ENCODE assay signal across 7 cellular contexts in the genomic region with DNA sequence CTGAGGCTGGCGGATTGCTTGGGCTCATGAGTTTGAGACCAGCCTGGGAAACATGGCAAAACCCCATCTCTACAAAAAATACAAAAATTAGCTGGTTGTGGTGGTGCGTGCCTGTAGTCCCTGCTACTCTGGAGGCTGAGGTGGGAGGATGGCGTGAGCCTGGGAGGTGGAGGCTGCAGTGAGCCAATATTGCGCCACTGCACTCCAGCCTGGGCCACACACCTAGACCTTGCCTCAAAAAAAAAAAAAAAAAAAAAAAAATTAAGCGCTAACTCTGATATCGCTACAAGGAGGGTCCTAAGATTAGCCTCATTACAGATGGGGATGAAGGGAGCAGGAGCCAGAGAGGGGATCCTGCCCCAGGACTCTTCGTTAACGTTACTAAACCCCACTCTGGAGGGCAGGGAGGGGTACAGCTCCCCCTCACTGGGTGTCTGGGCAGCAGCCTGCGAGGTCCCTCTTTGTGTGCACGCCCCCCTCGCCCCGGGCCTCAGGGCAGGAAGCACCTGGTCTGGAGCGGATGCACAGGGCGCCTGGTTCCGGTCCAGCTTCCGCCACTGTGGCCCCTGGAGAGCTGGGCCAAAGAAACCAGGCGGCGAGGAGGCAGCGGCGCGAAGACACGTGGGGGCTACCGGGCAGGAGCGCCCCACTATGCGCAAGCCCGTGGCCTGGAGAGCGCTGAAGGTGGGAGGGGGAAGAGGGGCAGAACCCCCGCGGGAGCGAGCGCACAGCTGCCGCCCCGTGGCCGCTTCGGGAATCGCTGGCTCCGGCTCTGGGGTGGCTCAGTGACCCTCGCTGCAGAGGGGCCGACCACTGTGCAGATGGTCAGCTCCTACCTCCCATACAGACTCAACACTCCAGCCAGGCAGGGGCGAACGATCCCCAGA. TPM values are rescaled to one million over a fixed set of nuclear protein-coding genes. Genes with fewer than 3 reads are reported as not detected.
DNase-seq lines count a peak whose midpoint lies in the region; ATAC-seq, FAIRE-seq and TF ChIP-seq lines count a peak whose summit lies in the region.

No MANE protein-coding gene starts in this region.

- peak overlapping the region; percentile 74 for H3K4me2 ChIP-seq in MM.1S (ENCODE audit: low read depth, low read length)

- no peak for FAIRE-seq in pancreas (lab: Jason Lieb, UNC)

- TF ChIP-seq CTCF in MM.1S (IDR thresholded peaks at IDR 0.05; ENCODE audit: low read length) (peak; percentile 91), esophagus squamous epithelium (IDR thresholded peaks at IDR 0.05) (peak; percentile 46 to 90 (median 71)), pancreas (IDR thresholded peaks at IDR 0.05) (peak in 3 of 4 donors; percentile 24 to 47 (median 24))

- H3K36me3 ChIP-seq in MM.1S (replicated peaks; ENCODE audit: insufficient read depth, low read length) (no peaks in the 10 kb centered on the region), esophagus squamous epithelium (peaks cover 0 to 36% (median 3%) of the 10 kb centered on the region in 3 donors), pancreas (no peaks in the 10 kb centered on the region)

- DNase-seq in MM.1S (peak; percentile 72), esophagus squamous epithelium (lab: John Stamatoyannopoulos, UW) (peak; percentile 57), pancreas (peak in 2 of 6 donors; percentile 47 to 71), kidney glomerular epithelial cell (lab: John Stamatoyannopoulos, UW) (no peak)
- DNase-seq in activated T-cell treated with anti-CD3 and anti-CD28 coated beads, Interleukin-2, amount 50 U/mL, for 4 hours, result peak; percentile 57

- no peak for TF ChIP-seq POLR2A in esophagus squamous epithelium (IDR thresholded peaks at IDR 0.05)

- intact Hi-C loops in esophagus squamous epithelium (cut with DNase I), result no loop called here
- intact Hi-C loops in pancreas (cut with DNase I), result loop anchor here in 1 of 3 donors (10.0 kb wide), 1 partner anchor 131 kb away; no protein-coding TSS in a partner anchor

- H3K27ac ChIP-seq in MM.1S (ENCODE audit: low read length) (peak overlapping the region; percentile 32; the same call in 1 of the 2 replicates), esophagus squamous epithelium (peak overlapping the region; percentile 65 to 94 (median 89)), pancreas (peak overlapping the region in 2 of 4 donors; percentile 8 to 54)

- H3K4me1 Mint-ChIP-seq in activated T-cell treated with anti-CD3 and anti-CD28 coated beads, Interleukin-2, amount 50 U/mL, for 4 hours (ENCODE audit: low read depth), result peaks cover 35% of the 10 kb centered on the region

- peak overlapping the region; percentile 58 for H3K4me3 ChIP-seq in MM.1S (ENCODE audit: low read length)
- peak overlapping the region; percentile 2 to 55 (median 33) for H3K4me3 ChIP-seq in esophagus squamous epithelium
- peak overlapping the region in 1 of 4 donors; percentile 11 for H3K4me3 ChIP-seq in pancreas

- no peaks in the 10 kb centered on the region for H3K9me2 ChIP-seq in MM.1S (replicated peaks; ENCODE audit: insufficient read depth, low read length)

- peak; percentile 37 for ATAC-seq in GM19043 (IDR thresholded peaks at IDR 0.05; ENCODE audit: low read depth, unreplicated experiment)
- ATAC-seq in activated T-cell treated with anti-CD3 and anti-CD28 coated beads, Interleukin-2, amount 50 U/mL, for 4 hours, result peak; percentile 30 to 53
- peak in 3 of 4 donors; percentile 13 to 39 (median 13) for ATAC-seq in pancreas
- ATAC-seq in GM18520 (IDR thresholded peaks at IDR 0.05; ENCODE audit: unreplicated experiment), result no peak

- peak overlapping the region; percentile 86 for H3K4me3 Mint-ChIP-seq in activated T-cell treated with anti-CD3 and anti-CD28 coated beads, Interleukin-2, amount 50 U/mL, for 4 hours

- H3K9me3 ChIP-seq in MM.1S (replicated peaks; ENCODE audit: insufficient read depth, low read length) (no peaks in the 10 kb centered on the region), esophagus squamous epithelium (no peaks in the 10 kb centered on the region), pancreas (no peaks in the 10 kb centered on the region)

- H2AFZ ChIP-seq in MM.1S (ENCODE audit: low read length), result peak overlapping the region; percentile 76

- H3K27me3 ChIP-seq in MM.1S (replicated peaks; ENCODE audit: insufficient read depth, low read length) (no peaks in the 10 kb centered on the region), esophagus squamous epithelium (no peaks in the 10 kb centered on the region), pancreas (no peaks in the 10 kb centered on the region)

- peaks cover 20% of the 10 kb centered on the region for H3F3A ChIP-seq in MM.1S (ENCODE audit: insufficient read depth, low read length)

- H3K27me3 Mint-ChIP-seq in activated T-cell treated with anti-CD3 and anti-CD28 coated beads, Interleukin-2, amount 50 U/mL, for 4 hours (ENCODE audit: low read depth), result no peaks in the 10 kb centered on the region

- no peaks in the 10 kb centered on the region for H3K9me3 Mint-ChIP-seq in activated T-cell treated with anti-CD3 and anti-CD28 coated beads, Interleukin-2, amount 50 U/mL, for 4 hours

- H3K9ac ChIP-seq in MM.1S (ENCODE audit: low read length), result peak overlapping the region; percentile 50

- H3K4me1 ChIP-seq in MM.1S (ENCODE audit: low read length) (peaks cover 22% of the 10 kb centered on the region), esophagus squamous epithelium (peaks cover 11 to 59% (median 26%) of the 10 kb centered on the region in 3 donors), pancreas (peaks cover 0 to 7% (median 0%) of the 10 kb centered on the region in 3 donors)

- no peaks in the 10 kb centered on the region for H4K20me1 ChIP-seq in MM.1S (ENCODE audit: insufficient read depth, low read length)

- 50 to 78% methylated on average over 9 to 21 of the region's 41 CpGs for WGBS in esophagus squamous epithelium, 2 donors
- WGBS in pancreas, 2 donors, result 52 to 59% methylated on average over 35 to 41 of the region's 41 CpGs

- peaks cover 5% of the 10 kb centered on the region for H3K79me2 ChIP-seq in MM.1S (ENCODE audit: low read length)

- H3K36me3 Mint-ChIP-seq in activated T-cell treated with anti-CD3 and anti-CD28 coated beads, Interleukin-2, amount 50 U/mL, for 4 hours (ENCODE audit: insufficient read depth), result peaks cover 7% of the 10 kb centered on the region

RNA-seq across cellular contexts. Expression of gene LYL1, which starts 1.5 kb away (rescaled TPM):
- total RNA-seq in activated T-cell treated with anti-CD3 and anti-CD28 coated beads, Interleukin-2, amount 50 U/mL, for 4 hours, result 1 to 10 TPM; 1.9 to 3.0 (median 2.9) TPM
- total RNA-seq in esophagus squamous epithelium, result 10 to 100 TPM in 1 of 4 donors, 1 to 10 TPM in 3; 2.1 to 13.0 (median 3.9) TPM
- 1 to 10 TPM in 4 of 6 donors, under 1 TPM in 2; 0.51 to 5.5 (median 1.7) TPM for total RNA-seq in pancreas
- polyA plus RNA-seq in pancreas, result 1 to 10 TPM; 2.6 to 3.6 TPM

RNA-seq across cellular contexts. Expression of gene TRMT1, which starts 12.3 kb away (rescaled TPM):
- total RNA-seq in activated T-cell treated with anti-CD3 and anti-CD28 coated beads, Interleukin-2, amount 50 U/mL, for 4 hours, result 100 to 1,000 TPM; 240 to 248 (median 246) TPM
- total RNA-seq in esophagus squamous epithelium (10 to 100 TPM; 19.4 to 42.5 (median 29.0) TPM), pancreas (10 to 100 TPM; 12.7 to 29.2 (median 19.1) TPM)
- polyA plus RNA-seq in pancreas, result 100 to 1,000 TPM in 1 of 2 donors, 10 to 100 TPM in 1; 85.5 to 108 TPM

RNA-seq across cellular contexts. Expression of gene NACC1, which starts 13.9 kb away (rescaled TPM):
- 100 to 1,000 TPM; 127 to 137 (median 134) TPM for total RNA-seq in activated T-cell treated with anti-CD3 and anti-CD28 coated beads, Interleukin-2, amount 50 U/mL, for 4 hours
- total RNA-seq in esophagus squamous epithelium, result 10 to 100 TPM; 26.7 to 45.5 (median 37.1) TPM
- 10 to 100 TPM in 5 of 6 donors, 1 to 10 TPM in 1; 9.8 to 25.3 (median 14.1) TPM for total RNA-seq in pancreas
- 10 to 100 TPM in 1 of 2 donors, 1 to 10 TPM in 1; 7.0 to 19.8 TPM for polyA plus RNA-seq in pancreas

RNA-seq across cellular contexts. Expression of gene STX10, which starts 46.0 kb away (rescaled TPM):
- total RNA-seq in activated T-cell treated with anti-CD3 and anti-CD28 coated beads, Interleukin-2, amount 50 U/mL, for 4 hours, result 10 to 100 TPM; 64.5 to 66.0 (median 65.4) TPM
- total RNA-seq in esophagus squamous epithelium, result 10 to 100 TPM; 50.3 to 80.4 (median 69.3) TPM
- 10 to 100 TPM; 14.0 to 24.6 (median 17.0) TPM for total RNA-seq in pancreas
- 10 to 100 TPM; 61.4 to 73.5 TPM for polyA plus RNA-seq in pancreas

RNA-seq across cellular contexts. Expression of gene IER2, which starts 46.0 kb away (rescaled TPM):
- 100 to 1,000 TPM in 2 of 3 donors, 10 to 100 TPM in 1; 99.4 to 113 (median 110) TPM for total RNA-seq in activated T-cell treated with anti-CD3 and anti-CD28 coated beads, Interleukin-2, amount 50 U/mL, for 4 hours
- total RNA-seq in esophagus squamous epithelium (100 to 1,000 TPM in 1 of 4 donors, 10 to 100 TPM in 3; 46.5 to 118 (median 76.9) TPM), pancreas (10 to 100 TPM; 32.4 to 59.2 (median 37.7) TPM)
- 100 to 1,000 TPM in 1 of 2 donors, 10 to 100 TPM in 1; 80.7 to 179 TPM for polyA plus RNA-seq in pancreas

Comparison
In these comparisons a context has a peak if more than half of its experiments do, and no peak if none do; other contexts are left out.
1. CTCF ChIP-seq: peak in every context shown above with its lines; median percentile 91 in MM.1S; 71 in esophagus squamous epithelium; 24 in pancreas.
2. RNA of gene TRMT1, which starts 12.3 kb away (total RNA-seq): 240 to 248 TPM in activated T-cell treated with anti-CD3 and anti-CD28 coated beads, Interleukin-2, amount 50 U/mL, for 4 hours; 19.4 to 42.5 TPM in esophagus squamous epithelium and 12.7 to 29.2 TPM in pancreas; every median in the first group is over 4 times any median in the second.